13 cellular contexts compared by ENCODE assay signal in genomic region chr10:44647877-44648542, GRCh38.
DNase-seq lines count a peak whose midpoint lies in the region; ATAC-seq and TF ChIP-seq lines count a peak whose summit lies in the region.
"Had no signal": no experiment of that assay in that cellular context is flagged by ENCODE, and none has a peak within 500 bp of the region (broad histone marks: within the 10 kb centered on the region; RNA-seq: fewer than 3 reads in every experiment).

No MANE protein-coding gene starts in this region.

- no peak for TF ChIP-seq CTCF in brain (conservative IDR thresholded peaks at IDR 0.05)
- TF ChIP-seq CTCF in CD8-positive, alpha-beta T cell (IDR thresholded peaks at IDR 0.05): no peak

- peaks cover 6 to 12% (median 8%) of the 10 kb centered on the region in 5 experiments for H3K9me3 Mint-ChIP-seq in brain
- H3K9me3 Mint-ChIP-seq in CD8-positive, alpha-beta T cell: peaks cover 5% of the 10 kb centered on the region

- ATAC-seq in HG03135 (IDR thresholded peaks at IDR 0.05; ENCODE audit: unreplicated experiment) (peak; percentile 87), GM18502 (IDR thresholded peaks at IDR 0.05; ENCODE audit: poor library complexity, unreplicated experiment) (no peak)
- no peak for ATAC-seq in CD8-positive, alpha-beta T cell
- ATAC-seq: stimulated activated naive B cell treated with anti-CD40 and anti-IgM and Interleukin-4, amounts not matched to agents 10 μg/mL and 1 μg/mL and 100 μg/mL, for 72 hours had no signal

- peaks cover 46% of the 10 kb centered on the region for H3K4me1 Mint-ChIP-seq in brain
- no peaks in the 10 kb centered on the region for H3K4me1 Mint-ChIP-seq in CD8-positive, alpha-beta T cell (ENCODE audit: low read depth)
- H3K4me1 Mint-ChIP-seq: stimulated activated naive B cell treated with anti-CD40 and anti-IgM and Interleukin-4, amounts not matched to agents 10 μg/mL and 1 μg/mL and 100 μg/mL, for 72 hours had no signal

- POLR2A ChIA-PET in CD8-positive, alpha-beta T cell (lab: Charles Lee): no interaction called here

- CTCF ChIA-PET in CD8-positive, alpha-beta T cell (lab: Charles Lee): no interaction called here

- no peak overlapping the region for H3K4me3 ChIP-seq in skeletal muscle cell (ENCODE audit: low read depth, low read length)
- H3K4me3 ChIP-seq in CD8-positive, alpha-beta T cell (ENCODE audit: low read depth, low read length): no peak overlapping the region
- H3K4me3 ChIP-seq: esophagus squamous epithelium, ovary had no signal

- DNase-seq in NCI-H524 (lab: John Stamatoyannopoulos, UW) (peak; percentile 27 to 50), NCI-H524 treated with DMSO at 0.1 percent for 48 hours (lab: John Stamatoyannopoulos, UW) (no peak), skeletal muscle cell (ENCODE audit: low read depth) (peak; percentile 67), T-helper 9 cell (no peak)
- no peak for DNase-seq in CD8-positive, alpha-beta T cell
- DNase-seq: activated T-cell treated with anti-CD3 and anti-CD28 coated beads, Interleukin-2, amount 50 U/mL, for 1 hour; esophagus squamous epithelium; GOT3; stimulated activated naive B cell treated with anti-CD40 and anti-IgM and Interleukin-4, amounts not matched to agents 10 μg/mL and 1 μg/mL and 100 μg/mL, for 72 hours had no signal

- H3K4me1 ChIP-seq in CD8-positive, alpha-beta T cell (ENCODE audit: insufficient read depth, low read length): no peaks in the 10 kb centered on the region
- H3K4me1 ChIP-seq: esophagus squamous epithelium had no signal

- no peaks in the 10 kb centered on the region for H3K27me3 ChIP-seq in CD8-positive, alpha-beta T cell (ENCODE audit: insufficient read depth, low read length)
- H3K27me3 ChIP-seq: esophagus squamous epithelium, ovary had no signal

- H3K36me3 ChIP-seq in CD8-positive, alpha-beta T cell (ENCODE audit: insufficient read depth, low read length): no peaks in the 10 kb centered on the region
- H3K36me3 ChIP-seq: esophagus squamous epithelium, ovary had no signal

- no peak overlapping the region for H3K4me3 Mint-ChIP-seq in brain
- H3K4me3 Mint-ChIP-seq in CD8-positive, alpha-beta T cell: no peak overlapping the region
- H3K4me3 Mint-ChIP-seq: stimulated activated naive B cell treated with anti-CD40 and anti-IgM and Interleukin-4, amounts not matched to agents 10 μg/mL and 1 μg/mL and 100 μg/mL, for 72 hours had no signal

- H3K27ac ChIP-seq in CD8-positive, alpha-beta T cell (ENCODE audit: low read depth, low read length): no peak overlapping the region
- H3K27ac ChIP-seq: esophagus squamous epithelium, ovary had no signal

- no peaks in the 10 kb centered on the region for H3K36me3 Mint-ChIP-seq in brain
- no peaks in the 10 kb centered on the region for H3K36me3 Mint-ChIP-seq in CD8-positive, alpha-beta T cell

- H3K9me3 ChIP-seq in CD8-positive, alpha-beta T cell (ENCODE audit: low read length): no peaks in the 10 kb centered on the region
- H3K9me3 ChIP-seq: esophagus squamous epithelium, ovary had no signal

- intact Hi-C loops in CD8-positive, alpha-beta T cell (cut with DNase I, micrococcal nuclease): no loop called here

- no peaks in the 10 kb centered on the region for H3K27me3 Mint-ChIP-seq in brain
- H3K27me3 Mint-ChIP-seq in CD8-positive, alpha-beta T cell (ENCODE audit: low read depth): no peaks in the 10 kb centered on the region

- H3K27ac Mint-ChIP-seq in brain: peak overlapping the region in 4 of 5 experiments; percentile 38 to 70 (median 54)
- no peak overlapping the region for H3K27ac Mint-ChIP-seq in CD8-positive, alpha-beta T cell
- H3K27ac Mint-ChIP-seq: stimulated activated naive B cell treated with anti-CD40 and anti-IgM and Interleukin-4, amounts not matched to agents 10 μg/mL and 1 μg/mL and 100 μg/mL, for 72 hours had no signal

Comparison
In these comparisons a context has a peak if more than half of its experiments do, and no peak if none do; other contexts are left out.
1. DNase-seq: peak in NCI-H524 (2 of 2) and skeletal muscle cell (single experiment); none in NCI-H524 treated with DMSO at 0.1 percent for 48 hours (single experiment), CD8-positive, alpha-beta T cell (0 of 7) and T-helper 9 cell (single experiment).